Comparison of ENCODE assay signal across 1 cellular context in genomic region chr22:39097098-39098020, GRCh38.
TF ChIP-seq lines count a peak whose summit lies in the region.

TSS of gene APOBEC3H (plus strand) at chr22:39097244. CDS start at chr22:39100279, 3,035 bp downstream.

TF ChIP-seq in GM12878, 131 proteins besides CTCF, POLR2A, EP300 and RAD21 (continued from another document and continues in another):
- TF ChIP-seq CEBPZ (IDR thresholded peaks at IDR 0.05; ENCODE audit: low read depth, low read length) = no peak
- TF ChIP-seq TARDBP (IDR thresholded peaks at IDR 0.05; ENCODE audit: borderline replicate concordance) = no peak
- no peak for TF ChIP-seq MAX (IDR thresholded peaks at IDR 0.05; ENCODE audit: low read depth, low read length)
- TF ChIP-seq CHD2 (IDR thresholded peaks at IDR 0.05; ENCODE audit: borderline replicate concordance, low read depth, low read length) = 0 out of 2 replicates have a peak, but pooled peaks have one; percentile 40
- TF ChIP-seq BCLAF1 (IDR thresholded peaks at IDR 0.05) = no peak
- TF ChIP-seq CHD4 (IDR thresholded peaks at IDR 0.05) = no peak
- TF ChIP-seq BCL3 (IDR thresholded peaks at IDR 0.05; ENCODE audit: borderline replicate concordance, insufficient read depth, low read depth, low read length, poor library complexity, severe bottlenecking) = peak; percentile 17
- no peak for TF ChIP-seq NFYA (IDR thresholded peaks at IDR 0.05; ENCODE audit: borderline replicate concordance, low read depth, low read length)
- TF ChIP-seq ZNF622 (IDR thresholded peaks at IDR 0.05) = no peak
- TF ChIP-seq BACH1 (IDR thresholded peaks at IDR 0.05; ENCODE audit: borderline replicate concordance) = no peak
- TF ChIP-seq MYC (IDR thresholded peaks at IDR 0.05; ENCODE audit: insufficient read depth, insufficient read length, insufficient replicate concordance, low read length, severe bottlenecking) = no peak
- no peak for TF ChIP-seq FOXK2 (IDR thresholded peaks at IDR 0.05)
- peak in 1 of 2 experiments; percentile 61; a peak in 1 of 3 replicates for TF ChIP-seq EGR1 (IDR thresholded peaks at IDR 0.05; ENCODE audit: borderline replicate concordance in 1 of 2, low read depth in 2 of 2, low read length in 2 of 2)
- peak; percentile 42; the same call in 1 of the 2 replicates for TF ChIP-seq PAX5 (IDR thresholded peaks at IDR 0.05; ENCODE audit: borderline replicate concordance, low read depth, low read length)
- no peak for TF ChIP-seq STAT3 (IDR thresholded peaks at IDR 0.05; ENCODE audit: low read depth, low read length)
- no peak for TF ChIP-seq ATF7 (IDR thresholded peaks at IDR 0.05; ENCODE audit: low read depth)
- TF ChIP-seq HDGF (IDR thresholded peaks at IDR 0.05) = 0 out of 2 replicates have a peak, but pooled peaks have one; percentile 57
- no peak for TF ChIP-seq E4F1 (IDR thresholded peaks at IDR 0.05; ENCODE audit: borderline replicate concordance, partially characterized antibody)
- TF ChIP-seq RELB (IDR thresholded peaks at IDR 0.05; ENCODE audit: low read depth) = peak; percentile 62; the same call in 1 of the 2 replicates
- TF ChIP-seq NRF1 (conservative IDR thresholded peaks at IDR 0.05; ENCODE audit: low read depth, low read length) = no peak
- peak; percentile 53 for TF ChIP-seq MTA2 (IDR thresholded peaks at IDR 0.05; ENCODE audit: low read depth)
- no peak for TF ChIP-seq ZNF217 (IDR thresholded peaks at IDR 0.05)
- TF ChIP-seq HCFC1 (IDR thresholded peaks at IDR 0.05; ENCODE audit: low read length) = no peak
- TF ChIP-seq KDM1A (IDR thresholded peaks at IDR 0.05; ENCODE audit: borderline replicate concordance) = no peak
- TF ChIP-seq MYB (IDR thresholded peaks at IDR 0.05; ENCODE audit: borderline replicate concordance, low read depth, low read length) = no peak
- TF ChIP-seq MTA3 (IDR thresholded peaks at IDR 0.05; ENCODE audit: borderline replicate concordance, low read length) = 0 out of 2 replicates have a peak, but pooled peaks have one; percentile 30
- TF ChIP-seq IRF5 (IDR thresholded peaks at IDR 0.05; ENCODE audit: borderline replicate concordance) = no peak
- TF ChIP-seq ETV6 (conservative IDR thresholded peaks at IDR 0.05 in 1 of 2, IDR thresholded peaks at IDR 0.05 in 1 of 2; ENCODE audit: borderline replicate concordance in 1 of 2, low read depth in 1 of 2) = peak in 1 of 2 experiments; percentile 57; a peak in 1 of 4 replicates
- no peak for TF ChIP-seq GABPA (IDR thresholded peaks at IDR 0.05; ENCODE audit: low read depth)
- TF ChIP-seq NR2C1 (IDR thresholded peaks at IDR 0.05) = no peak
- TF ChIP-seq PRDM15 (CRISPR knock-in tag; IDR thresholded peaks at IDR 0.05) = no peak
- TF ChIP-seq NBN (IDR thresholded peaks at IDR 0.05) = 0 out of 2 replicates have a peak, but pooled peaks have one; percentile 33
- no peak for TF ChIP-seq USF2 (IDR thresholded peaks at IDR 0.05; ENCODE audit: borderline replicate concordance, low read depth, low read length)
- no peak for TF ChIP-seq PBX3 (IDR thresholded peaks at IDR 0.05; ENCODE audit: insufficient replicate concordance, low read depth, low read length)
- peak; percentile 92 for TF ChIP-seq IKZF1 (conservative IDR thresholded peaks at IDR 0.05)
- no peak for TF ChIP-seq LARP7 (IDR thresholded peaks at IDR 0.05)
- no peak for TF ChIP-seq USF1 (IDR thresholded peaks at IDR 0.05; ENCODE audit: borderline replicate concordance, extremely low read length, insufficient read depth, low read depth, low read length)
